ENCODE assay signal across 1 cellular context in the genomic region with DNA sequence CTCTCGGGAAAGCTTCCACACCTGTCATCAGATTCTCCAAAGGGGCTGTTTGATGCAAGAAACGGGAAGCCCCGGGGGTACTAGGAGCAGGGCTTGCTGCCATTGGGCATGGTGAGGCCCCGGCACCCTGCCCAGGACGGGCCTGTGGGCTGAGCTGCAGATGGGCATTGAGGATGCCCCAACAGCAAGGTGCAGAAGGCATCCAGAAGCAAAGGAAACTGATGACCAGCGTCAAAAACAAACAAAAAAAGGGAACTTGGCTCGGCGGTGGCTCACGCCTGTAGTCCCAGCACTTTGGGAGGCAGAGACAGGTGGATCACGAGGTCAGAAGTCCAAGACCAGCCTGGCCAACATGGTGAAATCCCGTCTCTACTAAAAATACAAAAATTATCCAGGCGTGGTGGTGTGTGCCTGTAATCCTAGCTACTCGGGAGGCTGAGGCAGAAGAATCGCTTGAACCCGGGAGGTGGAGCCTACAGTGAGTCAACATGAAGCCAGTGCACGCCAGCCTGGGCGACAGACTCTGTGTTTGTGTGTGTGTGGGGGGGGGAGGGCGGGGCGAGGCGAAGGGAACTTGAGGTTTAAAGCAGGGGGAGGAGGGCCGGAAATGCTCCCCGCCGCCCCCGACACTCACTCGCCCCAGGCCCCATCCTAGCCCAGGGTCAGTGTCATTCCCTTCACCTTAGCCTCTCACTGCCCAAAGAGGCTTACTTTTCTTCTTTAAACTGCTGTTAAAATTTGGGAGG.
TF ChIP-seq lines count a peak whose summit lies in the region.

No MANE protein-coding gene starts in this region.

TF ChIP-seq in H1, 55 proteins besides CTCF, POLR2A, EP300 and RAD21 (continued from another document):
- TF ChIP-seq KDM1A (IDR thresholded peaks at IDR 0.05; ENCODE audit: borderline replicate concordance, low read length) (no peak), SP1 (IDR thresholded peaks at IDR 0.05; ENCODE audit: low read depth, low read length) (no peak), SIRT6 (IDR thresholded peaks at IDR 0.05; ENCODE audit: low read length) (no peak), SUZ12 (IDR thresholded peaks at IDR 0.05; ENCODE audit: low read length) (no peak), GTF2F1 (IDR thresholded peaks at IDR 0.05; ENCODE audit: borderline replicate concordance, low read depth, low read length) (no peak)
